In the genomic region with DNA sequence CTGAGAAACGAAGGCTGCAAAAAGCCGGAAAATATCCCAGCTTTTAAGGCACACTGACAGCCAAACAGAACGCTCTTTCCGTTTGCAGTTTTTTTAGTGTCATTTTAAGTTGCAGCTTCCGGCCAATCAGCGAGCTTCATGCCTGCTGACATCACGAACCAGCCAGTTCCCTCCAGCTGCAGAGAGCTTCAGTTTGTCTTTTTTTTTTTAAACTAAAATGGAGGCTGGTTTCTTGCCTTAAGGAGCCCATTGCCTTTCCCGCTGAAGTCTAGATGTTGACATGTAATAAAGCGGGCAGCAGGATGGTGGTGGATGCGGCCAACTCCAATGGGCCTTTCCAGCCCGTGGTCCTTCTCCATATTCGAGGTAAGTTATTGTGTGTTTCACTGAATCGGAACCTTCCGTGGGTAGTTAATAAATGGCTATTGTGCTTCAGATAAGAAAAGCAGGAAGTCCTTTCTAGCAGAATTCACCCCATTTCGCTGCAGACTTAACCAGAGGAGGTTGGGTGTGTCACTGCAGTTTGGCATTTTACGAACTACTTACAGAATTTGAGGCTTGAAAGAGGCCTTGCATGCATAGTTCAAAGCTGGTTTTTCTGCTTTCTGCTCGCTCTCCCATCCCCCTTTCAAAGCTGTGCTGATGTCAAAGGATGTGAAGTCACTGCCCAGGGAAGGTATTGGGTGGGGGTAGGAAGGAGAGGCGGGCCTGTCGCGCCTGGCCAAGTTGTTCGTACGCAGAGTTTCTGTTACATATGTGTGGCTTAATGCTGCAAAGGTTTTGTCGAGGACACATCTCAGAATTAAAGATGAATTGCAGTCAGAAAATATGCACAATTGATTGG, we compare ENCODE assay signal across 8 cellular contexts. TPM values are rescaled to one million over a fixed set of nuclear protein-coding genes. Genes with fewer than 3 reads are reported as not detected.
DNase-seq lines count a peak whose midpoint lies in the region; ATAC-seq and TF ChIP-seq lines count a peak whose summit lies in the region.

No MANE protein-coding gene starts in this region.

- no peaks in the 10 kb centered on the region for H3K9me3 Mint-ChIP-seq in endodermal cell

- peak overlapping the region; percentile 70 for H4K91ac ChIP-seq in mesenchymal stem cell (ENCODE audit: low read length)

- no peak overlapping the region for H2BK12ac ChIP-seq in mesenchymal stem cell (ENCODE audit: low read length in 2 of 2)

- peak overlapping the region; percentile 93 for H2BK15ac ChIP-seq in mesenchymal stem cell (ENCODE audit: low read depth, poor library complexity, severe bottlenecking)

- no peaks in the 10 kb centered on the region for H3K27me3 ChIP-seq in endodermal cell (ENCODE audit: control insufficient read depth, insufficient read depth, low read length, poor library complexity, severe bottlenecking)
- H3K27me3 ChIP-seq in mesenchymal stem cell (ENCODE audit: control insufficient read depth in 1 of 2, insufficient read depth in 1 of 2, low read length in 2 of 2), result no peaks in the 10 kb centered on the region

- H3K4me3 ChIP-seq in endodermal cell (ENCODE audit: low read length) (peak overlapping the region; percentile 96), mesenchymal stem cell (ENCODE audit: insufficient read depth in 1 of 2, low read depth in 1 of 2, low read length in 2 of 2) (peak overlapping the region; percentile 62 to 84)

- peaks cover 7% of the 10 kb centered on the region for H3K36me3 Mint-ChIP-seq in endodermal cell (ENCODE audit: low read depth)

- H3K4me1 Mint-ChIP-seq in endodermal cell, result peaks cover 20% of the 10 kb centered on the region

- peaks cover 28% of the 10 kb centered on the region for H3K36me3 ChIP-seq in endodermal cell (ENCODE audit: control insufficient read depth, insufficient read depth, low read length)
- H3K36me3 ChIP-seq in mesenchymal stem cell (ENCODE audit: control insufficient read depth in 1 of 2, insufficient read depth in 2 of 2, low read depth in 1 of 2, low read length in 2 of 2), result peaks cover 5% of the 10 kb centered on the region in 2 experiments

- peak overlapping the region in 1 of 2 experiments; percentile 73 for H3K14ac ChIP-seq in mesenchymal stem cell (ENCODE audit: low read length in 2 of 2)

- H3K27ac Mint-ChIP-seq in endodermal cell, result peak overlapping the region; percentile 99

- no peak overlapping the region for H2BK120ac ChIP-seq in mesenchymal stem cell (ENCODE audit: low read depth, low read length)

- H2BK5ac ChIP-seq in mesenchymal stem cell (ENCODE audit: low read depth, low read length, poor library complexity, severe bottlenecking), result peak overlapping the region; percentile 82

- peak; percentile 93 for ATAC-seq in GM21423 (IDR thresholded peaks at IDR 0.05; ENCODE audit: unreplicated experiment)

- peaks cover 7% of the 10 kb centered on the region for H3K79me1 ChIP-seq in mesenchymal stem cell (replicated peaks; ENCODE audit: low read length, poor library complexity, severe bottlenecking)

- 0% methylated on average over 10 to 23 of the region's 23 CpGs for WGBS in endodermal cell (ENCODE audit: insufficient coverage in 1 of 2, insufficient read length in 1 of 2), 2 experiments
- 0% methylated on average over 23 of the region's 23 CpGs for WGBS in mesenchymal stem cell

- H3K4ac ChIP-seq in mesenchymal stem cell (ENCODE audit: low read depth in 1 of 2, low read length in 2 of 2), result peak overlapping the region; percentile 86 to 90

- no peaks in the 10 kb centered on the region for H3K9me3 ChIP-seq in endodermal cell (ENCODE audit: control insufficient read depth, low read length)
- H3K9me3 ChIP-seq in mesenchymal stem cell (ENCODE audit: control insufficient read depth, low read length), result no peaks in the 10 kb centered on the region

- peak overlapping the region; percentile 88 for H3K4me2 ChIP-seq in mesenchymal stem cell (ENCODE audit: low read length, poor library complexity, severe bottlenecking)

- no peak overlapping the region for H3K23ac ChIP-seq in mesenchymal stem cell (ENCODE audit: low read length in 2 of 2)

- no peaks in the 10 kb centered on the region for H3K27me3 Mint-ChIP-seq in endodermal cell (ENCODE audit: insufficient read depth)

- H3K27ac ChIP-seq in endodermal cell (ENCODE audit: low read depth, low read length) (peak overlapping the region; percentile 96), mesenchymal stem cell (ENCODE audit: low read length, poor library complexity, severe bottlenecking) (peak overlapping the region; percentile 100)

- peak; percentile 87 for DNase-seq in D341Med (ENCODE audit: low spot score)
- DNase-seq in HUDEP-2 (lab: John Stamatoyannopoulos, UW; ENCODE audit: unreplicated experiment in 76 of 76), result peak in 75 of 76 experiments; percentile 16 to 92 (median 77)
- DNase-seq in NOMO-1 treated with DMSO at 0.1 percent for 48 hours (lab: John Stamatoyannopoulos, UW; ENCODE audit: unreplicated experiment), result peak; percentile 96
- DNase-seq in activated CD8-positive, alpha-beta memory T cell treated with anti-CD3 and anti-CD28 coated beads, Interleukin-2, amount 50 U/mL, for 1 hour (ENCODE audit: extremely low read depth), result peak; percentile 87
- peak; percentile 92 for DNase-seq in endodermal cell
- peak; percentile 97 for DNase-seq in mesenchymal stem cell
- peak; percentile 57 to 71 for DNase-seq in stimulated activated CD8-positive, alpha-beta memory T cell treated with anti-CD3 and anti-CD28 coated beads, Interleukin-15, amount 100 ng/mL, for 4 hours (ENCODE audit: low read depth in 2 of 2)

- peak overlapping the region; percentile 100 for H4K8ac ChIP-seq in mesenchymal stem cell (ENCODE audit: low read length)

- peak overlapping the region; percentile 89 for H3K4me3 Mint-ChIP-seq in endodermal cell

- H3K9ac ChIP-seq in endodermal cell (ENCODE audit: extremely low read depth, low read length, poor library complexity, severe bottlenecking), result peak overlapping the region; percentile 99
- H3K9ac ChIP-seq in mesenchymal stem cell (ENCODE audit: low read length), result peak overlapping the region; percentile 98

- H3K18ac ChIP-seq in mesenchymal stem cell (ENCODE audit: low read depth in 1 of 2, low read length in 2 of 2), result peak overlapping the region; percentile 67 to 98

- H2AK5ac ChIP-seq in mesenchymal stem cell (ENCODE audit: low read length, severe bottlenecking), result no peak overlapping the region

- TF ChIP-seq CTCF in endodermal cell (conservative IDR thresholded peaks at IDR 0.05), result no peak

- H3K4me1 ChIP-seq in endodermal cell (ENCODE audit: control insufficient read depth, insufficient read depth, low read length) (peaks cover 6% of the 10 kb centered on the region), mesenchymal stem cell (ENCODE audit: control insufficient read depth, insufficient read depth, low read depth, low read length) (peaks cover 15% of the 10 kb centered on the region)

- peak overlapping the region; percentile 66 for H2AFZ ChIP-seq in mesenchymal stem cell (ENCODE audit: low read depth, low read length)

RNA-seq across cellular contexts. Expression of a gene that starts 48.4 kb away (rescaled TPM):
- total RNA-seq in endodermal cell, result 100 to 1,000 TPM; 116 to 117 TPM
- polyA plus RNA-seq in endodermal cell (2013, experiment 1 of 2), result 151 TPM
- polyA plus RNA-seq in endodermal cell (2013, experiment 2 of 2), result 146 TPM
- polyA plus RNA-seq in mesenchymal stem cell (2013, experiment 1 of 2), result 131 TPM
- polyA plus RNA-seq in mesenchymal stem cell (2013, experiment 2 of 2), result 141 TPM

Comparison
In these comparisons a context has a peak if more than half of its experiments do, and no peak if none do; other contexts are left out.
1. Peak in every context shown above with its lines: DNase-seq, ATAC-seq, H3K4me3 ChIP-seq and H3K27ac ChIP-seq.